ENCODE assay signal across 19 cellular contexts in genomic region chr13:33372251-33372919, GRCh38.
DNase-seq lines count a peak whose midpoint lies in the region; ATAC-seq and TF ChIP-seq lines count a peak whose summit lies in the region.
"Had no signal": no experiment of that assay in that cellular context is flagged by ENCODE, and none has a peak within 500 bp of the region (broad histone marks: within the 10 kb centered on the region; RNA-seq: fewer than 3 reads in every experiment).

No MANE protein-coding gene starts in this region.

- no peak overlapping the region for H3K27ac ChIP-seq in SK-N-SH (ENCODE audit: low read depth in 2 of 2, low read length in 1 of 2)
- peak overlapping the region; percentile 6 to 20 for H3K27ac ChIP-seq in ascending aorta
- H3K27ac ChIP-seq: 22Rv1, SJCRH30 had no signal

- DNase-seq in SK-N-SH (no peak), ascending aorta (ENCODE audit: low spot score in 2 of 2) (no peak), myocyte (ENCODE audit: low read depth) (peak; percentile 38), RKO (ENCODE audit: low spot score) (no peak)
- DNase-seq: BE2C; H7; KBM-7; NCI-H2029; NCI-H446; NCI-H524 treated with DMSO at 0.1 percent for 48 hours; NCI-H774; NK-92 treated with Interleukin-12 subunit alpha and Interleukin-12 subunit beta, amount 100 ng/mL, for 24 hours; PC-3; SJCRH30 had no signal

- POLR2A ChIA-PET in SK-N-SH (lab: Yijun Ruan, JAX), result no interaction called here

- no peaks in the 10 kb centered on the region for H3K27me3 ChIP-seq in SK-N-SH (ENCODE audit: insufficient read depth)
- no peaks in the 10 kb centered on the region for H3K27me3 ChIP-seq in ascending aorta
- H3K27me3 ChIP-seq: BE2C, SJCRH30 had no signal

- intact Hi-C loops in ascending aorta (cut with DNase I), result no loop called here

- no peak overlapping the region for H3K4me2 ChIP-seq in SK-N-SH

- TF ChIP-seq EP300 in SK-N-SH (IDR thresholded peaks at IDR 0.05; ENCODE audit: borderline replicate concordance in 1 of 2, low read depth in 1 of 2, low read length in 1 of 2), result no peak

- no peaks in the 10 kb centered on the region for H3K9me2 ChIP-seq in SK-N-SH

- H4K20me1 ChIP-seq in SK-N-SH (ENCODE audit: insufficient read depth), result no peaks in the 10 kb centered on the region

- H3K9me3 ChIP-seq in SK-N-SH (no peaks in the 10 kb centered on the region), ascending aorta (no peaks in the 10 kb centered on the region)
- H3K9me3 ChIP-seq: BE2C, SJCRH30 had no signal

- no peak overlapping the region for H3K9ac ChIP-seq in SK-N-SH

- H3K4me1 ChIP-seq in SK-N-SH (ENCODE audit: control insufficient read depth in 1 of 2, insufficient read depth in 2 of 2, low read depth in 1 of 2, low read length in 1 of 2) (peaks cover 0 to 6% of the 10 kb centered on the region in 2 experiments; a peak in 3 of 4 replicates), ascending aorta (no peaks in the 10 kb centered on the region)
- H3K4me1 ChIP-seq: SJCRH30 had no signal

- H3K4me3 ChIP-seq in SK-N-SH (ENCODE audit: low read depth in 2 of 2, low read length in 1 of 2), result no peak overlapping the region
- H3K4me3 ChIP-seq in ascending aorta, result no peak overlapping the region
- H3K4me3 ChIP-seq: SJCRH30 had no signal

- H2AFZ ChIP-seq in SK-N-SH (ENCODE audit: low read depth), result 0 out of 2 replicates have a peak overlapping the region, but pooled peaks have one; percentile 16

- no peak for TF ChIP-seq CTCF in SK-N-SH (IDR thresholded peaks at IDR 0.05)
- no peak for TF ChIP-seq CTCF in ascending aorta (IDR thresholded peaks at IDR 0.05)

- WGBS in SK-N-SH (ENCODE audit: low lambda C conversion rate), result 80% methylated on average over 4 of the region's 4 CpGs

- no peak for TF ChIP-seq RAD21 in SK-N-SH (IDR thresholded peaks at IDR 0.05; ENCODE audit: low read length)

- CTCF ChIA-PET in SK-N-SH (lab: Yijun Ruan, JAX), result no interaction called here

- no peak for ATAC-seq in SK-N-SH treated with all-trans-retinoic acid at 6 μM for 48 hours
- ATAC-seq in GM18868 (IDR thresholded peaks at IDR 0.05; ENCODE audit: unreplicated experiment), result no peak
- no peak for ATAC-seq in HG02763 (IDR thresholded peaks at IDR 0.05; ENCODE audit: unreplicated experiment)
- ATAC-seq: PC-3, Right ventricle myocardium inferior had no signal

- no peaks in the 10 kb centered on the region for H3K36me3 ChIP-seq in SK-N-SH (replicated peaks in 1 of 2; ENCODE audit: control insufficient read depth in 1 of 2, insufficient read depth in 2 of 2, low read length in 1 of 2)
- no peaks in the 10 kb centered on the region for H3K36me3 ChIP-seq in ascending aorta
- H3K36me3 ChIP-seq: BE2C, SJCRH30 had no signal

- no peaks in the 10 kb centered on the region for H3F3A ChIP-seq in SK-N-SH (replicated peaks; ENCODE audit: insufficient read depth)

- no peaks in the 10 kb centered on the region for H3K79me2 ChIP-seq in SK-N-SH (ENCODE audit: insufficient read depth)

TF ChIP-seq in SK-N-SH, 30 proteins besides CTCF, POLR2A, EP300 and RAD21:
- TF ChIP-seq RXRA (IDR thresholded peaks at IDR 0.05; ENCODE audit: borderline replicate concordance, low read depth) (no peak), GABPA (IDR thresholded peaks at IDR 0.05; ENCODE audit: low read depth) (no peak), SIN3A (IDR thresholded peaks at IDR 0.05; ENCODE audit: borderline replicate concordance, low read depth, low read length) (no peak), FOXM1 (IDR thresholded peaks at IDR 0.05; ENCODE audit: low read depth) (no peak), GATA2 (CRISPR knock-in tag; IDR thresholded peaks at IDR 0.05) (no peak), IRF3 (IDR thresholded peaks at IDR 0.05; ENCODE audit: low read depth, low read length) (no peak), NRF1 (IDR thresholded peaks at IDR 0.05; ENCODE audit: low read depth, low read length) (no peak), TAF1 (IDR thresholded peaks at IDR 0.05; ENCODE audit: borderline replicate concordance, low read depth, low read length) (no peak), RCOR1 (IDR thresholded peaks at IDR 0.05; ENCODE audit: low read length) (no peak), FOSL2 (IDR thresholded peaks at IDR 0.05; ENCODE audit: borderline replicate concordance, low read depth) (no peak), SMC3 (IDR thresholded peaks at IDR 0.05; ENCODE audit: low read depth, low read length) (no peak)
- TF ChIP-seq, protein P1, sequence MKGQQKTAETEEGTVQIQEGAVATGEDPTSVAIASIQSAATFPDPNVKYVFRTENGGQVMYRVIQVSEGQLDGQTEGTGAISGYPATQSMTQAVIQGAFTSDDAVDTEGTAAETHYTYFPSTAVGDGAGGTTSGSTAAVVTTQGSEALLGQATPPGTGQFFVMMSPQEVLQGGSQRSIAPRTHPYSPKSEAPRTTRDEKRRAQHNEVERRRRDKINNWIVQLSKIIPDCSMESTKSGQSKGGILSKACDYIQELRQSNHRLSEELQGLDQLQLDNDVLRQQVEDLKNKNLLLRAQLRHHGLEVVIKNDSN (IDR thresholded peaks at IDR 0.05; ENCODE audit: borderline replicate concordance, low read depth), result no peak

TF ChIP-seq in SK-N-SH treated with all-trans-retinoic acid at 6 μM for 48 hours, 23 proteins besides CTCF, POLR2A, EP300 and RAD21:
- TF ChIP-seq BACH2 (CRISPR knock-in tag; IDR thresholded peaks at IDR 0.05; ENCODE audit: borderline replicate concordance) (no peak), ZFP30 (CRISPR knock-in tag; IDR thresholded peaks at IDR 0.05) (no peak), ZNF565 (CRISPR knock-in tag; conservative IDR thresholded peaks at IDR 0.05; ENCODE audit: low read depth) (no peak), GLIS3 (CRISPR knock-in tag; IDR thresholded peaks at IDR 0.05) (no peak), ESRRG (CRISPR knock-in tag; IDR thresholded peaks at IDR 0.05) (no peak), ZNF8 (CRISPR knock-in tag; IDR thresholded peaks at IDR 0.05) (no peak), RARB (CRISPR knock-in tag; IDR thresholded peaks at IDR 0.05) (no peak), CSDC2 (CRISPR knock-in tag; IDR thresholded peaks at IDR 0.05) (no peak)
- TF ChIP-seq, protein P2, sequence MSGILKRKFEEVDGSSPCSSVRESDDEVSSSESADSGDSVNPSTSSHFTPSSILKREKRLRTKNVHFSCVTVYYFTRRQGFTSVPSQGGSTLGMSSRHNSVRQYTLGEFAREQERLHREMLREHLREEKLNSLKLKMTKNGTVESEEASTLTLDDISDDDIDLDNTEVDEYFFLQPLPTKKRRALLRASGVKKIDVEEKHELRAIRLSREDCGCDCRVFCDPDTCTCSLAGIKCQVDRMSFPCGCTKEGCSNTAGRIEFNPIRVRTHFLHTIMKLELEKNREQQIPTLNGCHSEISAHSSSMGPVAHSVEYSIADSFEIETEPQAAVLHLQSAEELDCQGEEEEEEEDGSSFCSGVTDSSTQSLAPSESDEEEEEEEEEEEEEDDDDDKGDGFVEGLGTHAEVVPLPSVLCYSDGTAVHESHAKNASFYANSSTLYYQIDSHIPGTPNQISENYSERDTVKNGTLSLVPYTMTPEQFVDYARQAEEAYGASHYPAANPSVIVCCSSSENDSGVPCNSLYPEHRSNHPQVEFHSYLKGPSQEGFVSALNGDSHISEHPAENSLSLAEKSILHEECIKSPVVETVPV (CRISPR knock-in tag; IDR thresholded peaks at IDR 0.05), result no peak
TF ChIP-seq in SK-N-SH treated with all-trans-retinoic acid at 6 μM for 48 hours: peak in this region for 0.

Comparison
In these comparisons a context has a peak if more than half of its experiments do, and no peak if none do; other contexts are left out.
1. H3K27ac ChIP-seq: peak in ascending aorta (2 of 2); none in SK-N-SH (0 of 2).